ENCODE assay signal across 22 cellular contexts in the genomic region with DNA sequence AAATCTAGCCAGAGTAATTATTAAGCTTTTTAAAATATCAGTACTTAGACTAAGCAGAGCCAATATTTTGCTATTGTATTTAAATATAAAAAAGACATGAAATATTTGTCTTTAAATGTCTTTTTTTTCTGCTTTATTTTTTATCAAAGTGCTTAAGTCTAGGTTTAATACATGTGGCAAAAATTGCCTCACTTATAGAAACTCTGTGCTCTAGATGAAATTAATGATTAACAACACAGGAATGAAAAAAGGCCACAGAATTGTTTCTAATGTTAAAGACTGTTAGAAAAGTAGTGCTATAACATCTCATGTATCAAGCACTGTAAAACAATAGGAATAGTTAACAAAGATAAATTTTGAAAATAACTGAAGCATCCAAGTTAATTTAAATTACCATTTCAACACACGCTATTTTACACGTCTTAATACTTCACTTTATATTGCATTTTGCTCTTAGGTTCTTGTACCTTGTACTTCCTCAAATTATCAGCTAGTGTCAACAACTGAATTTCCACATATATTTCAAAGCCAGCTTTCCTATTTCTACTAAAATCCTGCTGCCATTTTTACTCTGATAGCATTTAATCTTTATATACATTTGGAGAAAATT.
"Had no signal": no experiment of that assay in that cellular context is flagged by ENCODE, and none has a peak within 500 bp of the region (broad histone marks: within the 10 kb centered on the region; RNA-seq: fewer than 3 reads in every experiment).

No MANE protein-coding gene starts in this region.

- H3K4me3 ChIP-seq: K562 had no signal

- DNase-seq: Kasumi-1, MM.1S, NCI-H1092 treated with DMSO at 0.1 percent for 48 hours, NCI-H1436, NCI-H187, NCI-H2029, NCI-H2081 treated with DMSO at 0.1 percent for 48 hours, NCI-H2171, NCI-H226, NCI-H446, NCI-H510A, NCI-H524 treated with DMSO at 0.1 percent for 48 hours, NCI-H69, NCI-H774, PC-3, SHP77, SK-N-SH, SW 1271 had no signal

- ATAC-seq: K562, Panc1, PC-3 had no signal

- H3K27ac ChIP-seq: KMS-11, RWPE1 had no signal

- H3K9me3 ChIP-seq: SK-N-SH had no signal
